24 cellular contexts compared by ENCODE assay signal in the genomic region with DNA sequence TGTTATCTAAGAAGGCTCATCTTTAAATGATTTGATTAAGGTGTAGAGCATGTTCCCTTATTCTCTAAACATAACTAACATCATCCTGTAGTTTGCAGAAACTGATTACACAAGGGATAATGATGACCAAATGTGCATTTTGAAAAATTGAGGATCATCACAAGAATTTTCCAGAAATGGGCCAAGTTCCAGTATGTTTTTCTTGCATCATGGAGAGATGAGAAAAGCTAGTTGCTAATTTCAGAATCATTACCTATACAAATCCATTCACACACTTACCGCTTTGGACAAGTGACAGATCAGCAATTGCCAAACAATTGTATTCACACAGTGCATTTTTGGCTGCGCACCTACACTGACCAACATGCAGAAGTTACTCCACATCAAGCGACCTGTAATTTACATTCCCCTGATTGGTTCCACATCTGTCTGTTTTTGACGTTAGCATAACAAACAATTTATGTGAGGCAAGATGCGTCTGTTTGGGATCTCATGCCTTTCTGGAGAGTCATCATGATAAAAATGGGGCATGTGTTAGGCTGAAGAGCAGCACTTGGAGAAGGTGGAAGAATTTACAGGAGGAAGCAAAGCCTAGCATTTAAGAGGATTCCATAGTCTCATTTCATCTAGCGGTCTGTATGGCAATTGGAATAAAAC. TPM values are rescaled to one million over a fixed set of nuclear protein-coding genes. Genes with fewer than 3 reads are reported as not detected.
DNase-seq lines count a peak whose midpoint lies in the region; ATAC-seq and TF ChIP-seq lines count a peak whose summit lies in the region.
"Had no signal": no experiment of that assay in that cellular context is flagged by ENCODE, and none has a peak within 500 bp of the region (broad histone marks: within the 10 kb centered on the region; RNA-seq: fewer than 3 reads in every experiment).

No MANE protein-coding gene starts in this region.

- H3K27me3 Mint-ChIP-seq in WTC11 (ENCODE audit: low read depth) = no peaks in the 10 kb centered on the region; the same call in 1 of the 2 replicates

- CTCF ChIA-PET in WTC11 (lab: Charles Lee) = interaction anchor here (0.6 kb wide), 1 partner anchor 118 kb away, joined by 3 read pairs; no protein-coding TSS in a partner anchor

- no peak overlapping the region for H3K4me3 ChIP-seq in GM23248
- no peak overlapping the region for H3K4me3 ChIP-seq in fibroblast of pulmonary artery (replicated peaks; ENCODE audit: low read depth, low read length)
- no peak overlapping the region for H3K4me3 ChIP-seq in osteoblast (ENCODE audit: insufficient read depth, low read length)
- H3K4me3 ChIP-seq: lower lobe of right lung, thoracic aorta had no signal

- TF ChIP-seq CTCF in WTC11 (IDR thresholded peaks at IDR 0.05) (no peak), fibroblast of pulmonary artery (IDR thresholded peaks at IDR 0.05; ENCODE audit: low read length, missing control alignments) (no peak), osteoblast (IDR thresholded peaks at IDR 0.05; ENCODE audit: extremely low read depth, low read depth, low read length) (no peak)

- in situ Hi-C loops in GM23248 (cut with MboI) = no loop called here

- H3K9me3 Mint-ChIP-seq in WTC11 = peaks cover 14% of the 10 kb centered on the region

- no peaks in the 10 kb centered on the region for H3K27me3 ChIP-seq in GM23248 (replicated peaks; ENCODE audit: insufficient read depth)
- no peaks in the 10 kb centered on the region for H3K27me3 ChIP-seq in osteoblast (ENCODE audit: insufficient read depth, low read length)

- H3K4me2 ChIP-seq in GM23248 (ENCODE audit: unreplicated experiment) = no peak overlapping the region
- no peak overlapping the region for H3K4me2 ChIP-seq in osteoblast (ENCODE audit: insufficient read depth, low read length)

- no peak overlapping the region for H2AFZ ChIP-seq in GM23248
- H2AFZ ChIP-seq in osteoblast (ENCODE audit: low read length) = no peak overlapping the region

- H3K27ac ChIP-seq in GM23248 (no peak overlapping the region), osteoblast (ENCODE audit: low read depth, low read length) (no peak overlapping the region)
- H3K27ac ChIP-seq: lower lobe of right lung, thoracic aorta had no signal

- H4K20me1 ChIP-seq in GM23248 (ENCODE audit: insufficient read depth) (no peaks in the 10 kb centered on the region), osteoblast (ENCODE audit: insufficient read depth, low read length) (no peaks in the 10 kb centered on the region)

- H3K4me1 Mint-ChIP-seq in WTC11 = peaks cover 35% of the 10 kb centered on the region

- H3K4me1 ChIP-seq in GM23248 (ENCODE audit: insufficient read depth) = peaks cover 23% of the 10 kb centered on the region
- peaks cover 16% of the 10 kb centered on the region for H3K4me1 ChIP-seq in osteoblast (ENCODE audit: insufficient read depth, low read length)
- H3K4me1 ChIP-seq: lower lobe of right lung had no signal

- H3K4me3 Mint-ChIP-seq in WTC11 = no peak overlapping the region
- H3K4me3 Mint-ChIP-seq: activated B cell treated with CpG ODN at 0.5 μM for 24 hours; activated CD4-positive, alpha-beta memory T cell treated with anti-CD3 and anti-CD28 coated beads for 36 hours; B cell; dendritic cell treated with granulocyte-macrophage colony-stimulating factor and Interleukin-4, amounts not matched to agents 40 ng/mL and 50 ng/mL, for 4 days; stimulated activated naive B cell treated with anti-CD40 and anti-IgM and Interleukin-4, amounts not matched to agents 10 μg/mL and 1 μg/mL and 100 μg/mL, for 72 hours had no signal

- H3F3A ChIP-seq in GM23248 (ENCODE audit: insufficient read depth) = peaks cover 27% of the 10 kb centered on the region

- H3K36me3 Mint-ChIP-seq in WTC11 = peaks cover 6% of the 10 kb centered on the region; the same call in 1 of the 2 replicates
- H3K36me3 Mint-ChIP-seq: activated CD4-positive, alpha-beta memory T cell treated with anti-CD3 and anti-CD28 coated beads for 36 hours; IgD-negative memory B cell; stimulated activated naive B cell treated with anti-CD40 and anti-IgM and Interleukin-4, amounts not matched to agents 10 μg/mL and 1 μg/mL and 100 μg/mL, for 72 hours had no signal

- no peaks in the 10 kb centered on the region for H3K36me3 ChIP-seq in GM23248 (ENCODE audit: low read depth)
- H3K36me3 ChIP-seq in osteoblast (ENCODE audit: insufficient read depth, low read length) = no peaks in the 10 kb centered on the region
- H3K36me3 ChIP-seq: lower lobe of right lung, thoracic aorta had no signal

- H3K9me3 ChIP-seq in GM23248 (ENCODE audit: low read depth) (no peaks in the 10 kb centered on the region), osteoblast (ENCODE audit: low read depth, low read length) (no peaks in the 10 kb centered on the region)
- H3K9me3 ChIP-seq: lower lobe of right lung, thoracic aorta had no signal

- H3K9me2 ChIP-seq in GM23248 (ENCODE audit: insufficient read depth) = no peaks in the 10 kb centered on the region

- no peak for ATAC-seq in WTC11
- ATAC-seq: lower lobe of right lung; stimulated activated naive B cell treated with anti-CD40 and anti-IgM and Interleukin-4, amounts not matched to agents 10 μg/mL and 1 μg/mL and 100 μg/mL, for 72 hours had no signal

- WGBS in GM23248 (ENCODE audit: low coverage in 1 of 2, low lambda C conversion rate in 2 of 2, missing lambda C conversion rate in 2 of 2), 2 experiments = 71% methylated on average over 6 of the region's 6 CpGs

- peak; percentile 35 for DNase-seq in GM23248
- no peak for DNase-seq in WTC11 (ENCODE audit: low spot score)
- DNase-seq in fibroblast of pulmonary artery (ENCODE audit: low read depth) = peak; percentile 54
- DNase-seq in osteoblast (ENCODE audit: insufficient read length, low spot score, missing footprints) = peak; percentile 85
- DNase-seq in activated CD8-positive, alpha-beta memory T cell treated with anti-CD3 and anti-CD28 coated beads, Interleukin-2, amount 50 U/mL, for 48 hours = no peak
- no peak for DNase-seq in activated CD4-positive, CD25-positive, alpha-beta regulatory T cell treated with anti-CD3 and anti-CD28 coated beads, Interleukin-2, amount 50 U/mL, for 72 hours
- DNase-seq in T-helper 9 cell = no peak
- DNase-seq: activated B cell treated with CpG ODN at 0.5 μM for 24 hours; activated CD4-positive, alpha-beta memory T cell treated with anti-CD3 and anti-CD28 coated beads for 36 hours; activated gamma-delta T cell treated with Interleukin-2 at 50 U/mL for 16 hours; DMS53; foreskin melanocyte; H9; hippocampal formation; lower lobe of right lung; NCI-H146; NCI-H510A treated with DMSO at 0.1 percent for 48 hours; nucleus accumbens; stimulated activated CD4-positive, alpha-beta T cell treated with anti-CD3 and anti-CD28 coated beads, Interleukin-2, amount 100 ng/mL, for 48 hours; stimulated activated naive B cell treated with anti-CD40 and anti-IgM and Interleukin-4, amounts not matched to agents 10 μg/mL and 1 μg/mL and 100 μg/mL, for 72 hours had no signal

- H3K9ac ChIP-seq in GM23248 = no peak overlapping the region

- H3K27ac Mint-ChIP-seq in WTC11 = 0 out of 2 replicates have a peak overlapping the region, but pooled peaks have one; percentile 34
- H3K27ac Mint-ChIP-seq: activated B cell treated with CpG ODN at 0.5 μM for 24 hours; activated CD4-positive, alpha-beta memory T cell treated with anti-CD3 and anti-CD28 coated beads for 36 hours; B cell; dendritic cell treated with granulocyte-macrophage colony-stimulating factor and Interleukin-4, amounts not matched to agents 40 ng/mL and 50 ng/mL, for 4 days; H9; stimulated activated naive B cell treated with anti-CD40 and anti-IgM and Interleukin-4, amounts not matched to agents 10 μg/mL and 1 μg/mL and 100 μg/mL, for 72 hours had no signal

- peaks cover 23% of the 10 kb centered on the region for H3K79me2 ChIP-seq in GM23248 (ENCODE audit: insufficient read depth)
- H3K79me2 ChIP-seq in osteoblast (ENCODE audit: insufficient read depth, low read length) = peaks cover 23% of the 10 kb centered on the region

- POLR2A ChIA-PET in WTC11 (lab: Charles Lee) = no interaction called here

TF ChIP-seq in WTC11, 78 proteins besides CTCF, POLR2A, EP300 and RAD21 (continues in another document):
- TF ChIP-seq NFYB (CRISPR knock-in tag; conservative IDR thresholded peaks at IDR 0.05; ENCODE audit: low read depth) (no peak), FOXK1 (CRISPR knock-in tag; IDR thresholded peaks at IDR 0.05) (no peak), ZNF138 (CRISPR knock-in tag; conservative IDR thresholded peaks at IDR 0.05) (no peak), AFF4 (CRISPR knock-in tag; IDR thresholded peaks at IDR 0.05; ENCODE audit: borderline replicate concordance) (no peak)
- TF ChIP-seq, protein P1, sequence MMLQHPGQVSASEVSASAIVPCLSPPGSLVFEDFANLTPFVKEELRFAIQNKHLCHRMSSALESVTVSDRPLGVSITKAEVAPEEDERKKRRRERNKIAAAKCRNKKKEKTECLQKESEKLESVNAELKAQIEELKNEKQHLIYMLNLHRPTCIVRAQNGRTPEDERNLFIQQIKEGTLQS (CRISPR knock-in tag; conservative IDR thresholded peaks at IDR 0.05) = no peak

RNA-seq across cellular contexts. Expression of gene BNC2, which starts 2.8 kb away (rescaled TPM):
- total RNA-seq in GM23248 (2014; rRNA removed; shearing (Covaris generic)) = 18.5 and 18.6 TPM in 2 replicates
- 13.8 and 15.1 TPM in 2 replicates for polyA plus RNA-seq in GM23248 (2016; fragmentation: Nextera tagmentation; extraction: Ambion mirVana)
- total RNA-seq in WTC11 (2021) (28.1 to 33.3 TPM (median 29.3 TPM) in 3 replicates), osteoblast (51.3 and 53.9 TPM in 2 replicates)
- total RNA-seq: activated B cell treated with CpG ODN at 0.5 μM for 24 hours; activated CD4-positive, alpha-beta memory T cell treated with anti-CD3 and anti-CD28 coated beads for 36 hours; B cell had no signal
- polyA plus RNA-seq: IgD-negative memory B cell had no signal

Comparison
In these comparisons a context has a peak if more than half of its experiments do, and no peak if none do; other contexts are left out.
1. DNase-seq: peak in GM23248 (single experiment), fibroblast of pulmonary artery (single experiment) and osteoblast (single experiment); none in WTC11 (single experiment), activated CD8-positive, alpha-beta memory T cell treated with anti-CD3 and anti-CD28 coated beads, Interleukin-2, amount 50 U/mL, for 48 hours (single experiment), activated CD4-positive, CD25-positive, alpha-beta regulatory T cell treated with anti-CD3 and anti-CD28 coated beads, Interleukin-2, amount 50 U/mL, for 72 hours (single experiment) and T-helper 9 cell (single experiment).